1 cellular context compared by ENCODE assay signal in the genomic region with DNA sequence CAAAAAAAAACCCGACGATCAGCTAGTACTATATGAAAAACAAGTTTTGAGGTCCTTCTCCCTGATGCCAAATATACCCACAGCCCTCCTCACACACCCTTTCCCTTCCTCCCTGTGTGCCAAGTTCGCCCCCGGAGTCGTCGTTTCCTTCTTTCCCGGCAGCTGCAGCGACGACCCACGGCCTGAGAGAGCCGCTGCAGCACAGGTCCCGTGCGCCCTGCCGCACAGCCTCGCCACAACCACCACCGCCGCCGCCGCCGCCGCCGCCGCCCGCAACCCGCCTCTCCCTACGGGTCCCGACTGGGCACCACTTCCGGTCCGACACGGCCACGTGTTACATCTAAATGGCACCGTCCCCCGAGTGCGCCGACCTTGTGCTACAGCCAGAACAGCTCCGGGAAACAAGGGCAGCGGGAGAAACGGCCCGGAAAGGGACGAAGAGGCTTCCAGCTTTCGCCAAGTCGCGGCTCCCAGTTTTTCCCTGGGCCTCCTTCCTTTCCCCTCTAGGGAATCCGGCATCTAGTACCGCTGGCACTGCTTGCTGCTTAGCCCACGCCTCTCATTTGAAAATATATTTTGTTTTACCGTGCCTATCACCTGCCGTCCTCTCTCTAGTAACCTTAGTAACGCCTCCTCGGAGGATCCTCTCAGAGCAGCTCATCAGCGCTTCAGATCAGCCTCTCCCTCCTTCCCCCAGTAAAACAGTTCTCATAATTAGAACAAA.
A peak's percentile ranks its signal among the peaks of the same experiment; 100 is the strongest.
TF ChIP-seq lines count a peak whose summit lies in the region.

A gene with protein sequence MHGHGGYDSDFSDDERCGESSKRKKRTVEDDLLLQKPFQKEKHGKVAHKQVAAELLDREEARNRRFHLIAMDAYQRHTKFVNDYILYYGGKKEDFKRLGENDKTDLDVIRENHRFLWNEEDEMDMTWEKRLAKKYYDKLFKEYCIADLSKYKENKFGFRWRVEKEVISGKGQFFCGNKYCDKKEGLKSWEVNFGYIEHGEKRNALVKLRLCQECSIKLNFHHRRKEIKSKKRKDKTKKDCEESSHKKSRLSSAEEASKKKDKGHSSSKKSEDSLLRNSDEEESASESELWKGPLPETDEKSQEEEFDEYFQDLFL (minus strand): TSS at position 315 of the 724 bp plus-strand sequence. CDS start 2,486 bp downstream, outside the sequence.

TF ChIP-seq in K562, 482 proteins besides CTCF, POLR2A, EP300 and RAD21 (continued from another document and continues in another):
- TF ChIP-seq, protein P1, sequence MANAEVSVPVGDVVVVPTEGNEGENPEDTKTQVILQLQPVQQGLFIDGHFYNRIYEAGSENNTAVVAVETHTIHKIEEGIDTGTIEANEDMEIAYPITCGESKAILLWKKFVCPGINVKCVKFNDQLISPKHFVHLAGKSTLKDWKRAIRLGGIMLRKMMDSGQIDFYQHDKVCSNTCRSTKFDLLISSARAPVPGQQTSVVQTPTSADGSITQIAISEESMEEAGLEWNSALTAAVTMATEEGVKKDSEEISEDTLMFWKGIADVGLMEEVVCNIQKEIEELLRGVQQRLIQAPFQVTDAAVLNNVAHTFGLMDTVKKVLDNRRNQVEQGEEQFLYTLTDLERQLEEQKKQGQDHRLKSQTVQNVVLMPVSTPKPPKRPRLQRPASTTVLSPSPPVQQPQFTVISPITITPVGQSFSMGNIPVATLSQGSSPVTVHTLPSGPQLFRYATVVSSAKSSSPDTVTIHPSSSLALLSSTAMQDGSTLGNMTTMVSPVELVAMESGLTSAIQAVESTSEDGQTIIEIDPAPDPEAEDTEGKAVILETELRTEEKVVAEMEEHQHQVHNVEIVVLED (CRISPR knock-in tag; IDR thresholded peaks at IDR 0.05), result peak; percentile 56; the same call in 1 of the 2 replicates
- TF ChIP-seq ZNF23 (CRISPR knock-in tag; IDR thresholded peaks at IDR 0.05), result no peak
- peak; percentile 94 for TF ChIP-seq PHF20 (IDR thresholded peaks at IDR 0.05; ENCODE audit: partially characterized antibody)
- peak; percentile 75 for TF ChIP-seq SUPT5H (IDR thresholded peaks at IDR 0.05)
- TF ChIP-seq GABPA (tag; conservative IDR thresholded peaks at IDR 0.05; ENCODE audit: low read depth), result peak; percentile 98
- TF ChIP-seq, protein P2, sequence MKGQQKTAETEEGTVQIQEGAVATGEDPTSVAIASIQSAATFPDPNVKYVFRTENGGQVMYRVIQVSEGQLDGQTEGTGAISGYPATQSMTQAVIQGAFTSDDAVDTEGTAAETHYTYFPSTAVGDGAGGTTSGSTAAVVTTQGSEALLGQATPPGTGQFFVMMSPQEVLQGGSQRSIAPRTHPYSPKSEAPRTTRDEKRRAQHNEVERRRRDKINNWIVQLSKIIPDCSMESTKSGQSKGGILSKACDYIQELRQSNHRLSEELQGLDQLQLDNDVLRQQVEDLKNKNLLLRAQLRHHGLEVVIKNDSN (CRISPR knock-in tag; IDR thresholded peaks at IDR 0.05), result peak; percentile 74
- no peak for TF ChIP-seq ZNF75A (CRISPR knock-in tag; IDR thresholded peaks at IDR 0.05)
- TF ChIP-seq TEAD2 (tag; IDR thresholded peaks at IDR 0.05), result no peak
- no peak for TF ChIP-seq HDAC6 (IDR thresholded peaks at IDR 0.05; ENCODE audit: low read depth, low read length)
- TF ChIP-seq, protein P3, sequence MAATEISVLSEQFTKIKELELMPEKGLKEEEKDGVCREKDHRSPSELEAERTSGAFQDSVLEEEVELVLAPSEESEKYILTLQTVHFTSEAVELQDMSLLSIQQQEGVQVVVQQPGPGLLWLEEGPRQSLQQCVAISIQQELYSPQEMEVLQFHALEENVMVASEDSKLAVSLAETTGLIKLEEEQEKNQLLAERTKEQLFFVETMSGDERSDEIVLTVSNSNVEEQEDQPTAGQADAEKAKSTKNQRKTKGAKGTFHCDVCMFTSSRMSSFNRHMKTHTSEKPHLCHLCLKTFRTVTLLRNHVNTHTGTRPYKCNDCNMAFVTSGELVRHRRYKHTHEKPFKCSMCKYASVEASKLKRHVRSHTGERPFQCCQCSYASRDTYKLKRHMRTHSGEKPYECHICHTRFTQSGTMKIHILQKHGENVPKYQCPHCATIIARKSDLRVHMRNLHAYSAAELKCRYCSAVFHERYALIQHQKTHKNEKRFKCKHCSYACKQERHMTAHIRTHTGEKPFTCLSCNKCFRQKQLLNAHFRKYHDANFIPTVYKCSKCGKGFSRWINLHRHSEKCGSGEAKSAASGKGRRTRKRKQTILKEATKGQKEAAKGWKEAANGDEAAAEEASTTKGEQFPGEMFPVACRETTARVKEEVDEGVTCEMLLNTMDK (IDR thresholded peaks at IDR 0.05; ENCODE audit: borderline replicate concordance, insufficient read depth, low read depth, low read length, poor library complexity, severe bottlenecking), result no peak
- TF ChIP-seq SPI1 (IDR thresholded peaks at IDR 0.05; ENCODE audit: borderline replicate concordance, low read depth, low read length), result no peak
- TF ChIP-seq, protein P4, sequence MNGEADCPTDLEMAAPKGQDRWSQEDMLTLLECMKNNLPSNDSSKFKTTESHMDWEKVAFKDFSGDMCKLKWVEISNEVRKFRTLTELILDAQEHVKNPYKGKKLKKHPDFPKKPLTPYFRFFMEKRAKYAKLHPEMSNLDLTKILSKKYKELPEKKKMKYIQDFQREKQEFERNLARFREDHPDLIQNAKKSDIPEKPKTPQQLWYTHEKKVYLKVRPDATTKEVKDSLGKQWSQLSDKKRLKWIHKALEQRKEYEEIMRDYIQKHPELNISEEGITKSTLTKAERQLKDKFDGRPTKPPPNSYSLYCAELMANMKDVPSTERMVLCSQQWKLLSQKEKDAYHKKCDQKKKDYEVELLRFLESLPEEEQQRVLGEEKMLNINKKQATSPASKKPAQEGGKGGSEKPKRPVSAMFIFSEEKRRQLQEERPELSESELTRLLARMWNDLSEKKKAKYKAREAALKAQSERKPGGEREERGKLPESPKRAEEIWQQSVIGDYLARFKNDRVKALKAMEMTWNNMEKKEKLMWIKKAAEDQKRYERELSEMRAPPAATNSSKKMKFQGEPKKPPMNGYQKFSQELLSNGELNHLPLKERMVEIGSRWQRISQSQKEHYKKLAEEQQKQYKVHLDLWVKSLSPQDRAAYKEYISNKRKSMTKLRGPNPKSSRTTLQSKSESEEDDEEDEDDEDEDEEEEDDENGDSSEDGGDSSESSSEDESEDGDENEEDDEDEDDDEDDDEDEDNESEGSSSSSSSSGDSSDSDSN (IDR thresholded peaks at IDR 0.05; ENCODE audit: borderline replicate concordance in 1 of 2, low read depth in 2 of 2, low read length in 2 of 2), result no peak
- TF ChIP-seq NRF1 (conservative IDR thresholded peaks at IDR 0.05 in 1 of 2, IDR thresholded peaks at IDR 0.05 in 1 of 2), result peak in 1 of 2 experiments; percentile 48; a peak in 2 of 4 replicates
- TF ChIP-seq, protein P5, sequence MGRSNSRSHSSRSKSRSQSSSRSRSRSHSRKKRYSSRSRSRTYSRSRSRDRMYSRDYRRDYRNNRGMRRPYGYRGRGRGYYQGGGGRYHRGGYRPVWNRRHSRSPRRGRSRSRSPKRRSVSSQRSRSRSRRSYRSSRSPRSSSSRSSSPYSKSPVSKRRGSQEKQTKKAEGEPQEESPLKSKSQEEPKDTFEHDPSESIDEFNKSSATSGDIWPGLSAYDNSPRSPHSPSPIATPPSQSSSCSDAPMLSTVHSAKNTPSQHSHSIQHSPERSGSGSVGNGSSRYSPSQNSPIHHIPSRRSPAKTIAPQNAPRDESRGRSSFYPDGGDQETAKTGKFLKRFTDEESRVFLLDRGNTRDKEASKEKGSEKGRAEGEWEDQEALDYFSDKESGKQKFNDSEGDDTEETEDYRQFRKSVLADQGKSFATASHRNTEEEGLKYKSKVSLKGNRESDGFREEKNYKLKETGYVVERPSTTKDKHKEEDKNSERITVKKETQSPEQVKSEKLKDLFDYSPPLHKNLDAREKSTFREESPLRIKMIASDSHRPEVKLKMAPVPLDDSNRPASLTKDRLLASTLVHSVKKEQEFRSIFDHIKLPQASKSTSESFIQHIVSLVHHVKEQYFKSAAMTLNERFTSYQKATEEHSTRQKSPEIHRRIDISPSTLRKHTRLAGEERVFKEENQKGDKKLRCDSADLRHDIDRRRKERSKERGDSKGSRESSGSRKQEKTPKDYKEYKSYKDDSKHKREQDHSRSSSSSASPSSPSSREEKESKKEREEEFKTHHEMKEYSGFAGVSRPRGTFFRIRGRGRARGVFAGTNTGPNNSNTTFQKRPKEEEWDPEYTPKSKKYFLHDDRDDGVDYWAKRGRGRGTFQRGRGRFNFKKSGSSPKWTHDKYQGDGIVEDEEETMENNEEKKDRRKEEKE (IDR thresholded peaks at IDR 0.05; ENCODE audit: borderline replicate concordance in 1 of 2, control insufficient read depth in 1 of 2, low read depth in 2 of 2, low read length in 1 of 2), result peak in 1 of 2 experiments; percentile 86; a peak in 2 of 4 replicates
- no peak for TF ChIP-seq PRMT5 (CRISPR knock-in tag; IDR thresholded peaks at IDR 0.05)
- peak; percentile 81 for TF ChIP-seq C11orf30 (IDR thresholded peaks at IDR 0.05; ENCODE audit: low read depth)
- TF ChIP-seq BHLHE40 (IDR thresholded peaks at IDR 0.05; ENCODE audit: low read length), result peak; percentile 80
- TF ChIP-seq KLF10 (CRISPR knock-in tag; IDR thresholded peaks at IDR 0.05), result no peak
- TF ChIP-seq COPS2 (conservative IDR thresholded peaks at IDR 0.05), result no peak
- TF ChIP-seq NR2C1 (IDR thresholded peaks at IDR 0.05), result peak; percentile 87
- TF ChIP-seq NR2C1 (tag; IDR thresholded peaks at IDR 0.05), result peak; percentile 94
- TF ChIP-seq NELFE (IDR thresholded peaks at IDR 0.05; ENCODE audit: insufficient read depth, insufficient read length), result no peak
- peak; percentile 63 for TF ChIP-seq NFIC (IDR thresholded peaks at IDR 0.05)
- TF ChIP-seq SMC3 (conservative IDR thresholded peaks at IDR 0.05; ENCODE audit: insufficient read depth, low read depth, low read length), result peak; percentile 29; the same call in 1 of the 2 replicates
- no peak for TF ChIP-seq ZNF274 (IDR thresholded peaks at IDR 0.05; ENCODE audit: borderline replicate concordance, low read depth, low read length)
- no peak for TF ChIP-seq PCBP1 (IDR thresholded peaks at IDR 0.05; ENCODE audit: low read depth, low read length, poor library complexity, severe bottlenecking)
- TF ChIP-seq YY1 (IDR thresholded peaks at IDR 0.05; ENCODE audit: borderline replicate concordance in 1 of 3, control insufficient read depth in 1 of 3, extremely low read depth in 1 of 3, insufficient read depth in 3 of 3, insufficient read length in 1 of 3, insufficient replicate concordance in 2 of 3, low read depth in 1 of 3, low read length in 2 of 3), result peak in 2 of 3 experiments; percentile 52 to 72
- TF ChIP-seq SMAD3 (CRISPR knock-in tag; conservative IDR thresholded peaks at IDR 0.05), result 0 out of 2 replicates have a peak, but pooled peaks have one; percentile 32
- peak; percentile 91 for TF ChIP-seq NEUROD1 (IDR thresholded peaks at IDR 0.05; ENCODE audit: borderline replicate concordance, low read depth, low read length, partially characterized antibody)
- peak; percentile 50 to 88; a peak in 3 of 4 replicates for TF ChIP-seq RCOR1 (IDR thresholded peaks at IDR 0.05; ENCODE audit: borderline replicate concordance in 1 of 2, low read depth in 2 of 2, low read length in 2 of 2)
- TF ChIP-seq BMI1 (IDR thresholded peaks at IDR 0.05; ENCODE audit: low read length), result peak; percentile 57; the same call in 1 of the 2 replicates
- TF ChIP-seq HCFC1 (IDR thresholded peaks at IDR 0.05; ENCODE audit: low read depth, low read length), result peak; percentile 83
- no peak for TF ChIP-seq ZKSCAN8 (CRISPR knock-in tag; IDR thresholded peaks at IDR 0.05)
- no peak for TF ChIP-seq HDAC3 (IDR thresholded peaks at IDR 0.05; ENCODE audit: borderline replicate concordance, partially characterized antibody)
- peak; percentile 69 for TF ChIP-seq RBM22 (IDR thresholded peaks at IDR 0.05; ENCODE audit: low read depth, low read length, poor library complexity, severe bottlenecking)
- TF ChIP-seq EZH2 (IDR thresholded peaks at IDR 0.05; ENCODE audit: borderline replicate concordance, low read depth, low read length), result no peak
- TF ChIP-seq E2F3 (CRISPR knock-in tag; IDR thresholded peaks at IDR 0.05), result no peak
- peak; percentile 59 for TF ChIP-seq ATF7 (IDR thresholded peaks at IDR 0.05)
- no peak for TF ChIP-seq NFIX (CRISPR knock-in tag; IDR thresholded peaks at IDR 0.05; ENCODE audit: low read depth)
- peak; percentile 48; the same call in 1 of the 2 replicates for TF ChIP-seq ARID2 (IDR thresholded peaks at IDR 0.05)
- no peak for TF ChIP-seq ZNF584 (CRISPR knock-in tag; IDR thresholded peaks at IDR 0.05; ENCODE audit: low read depth)
- TF ChIP-seq GATAD2A (IDR thresholded peaks at IDR 0.05), result peak; percentile 42; the same call in 1 of the 2 replicates
- TF ChIP-seq ARNT (IDR thresholded peaks at IDR 0.05), result no peak; a peak in 1 of 4 replicates
- peak in 1 of 2 experiments; percentile 99; a peak in 2 of 4 replicates for TF ChIP-seq TRIM24 (IDR thresholded peaks at IDR 0.05)
- no peak for TF ChIP-seq MTA1 (IDR thresholded peaks at IDR 0.05; ENCODE audit: borderline replicate concordance)
- TF ChIP-seq, protein P6, sequence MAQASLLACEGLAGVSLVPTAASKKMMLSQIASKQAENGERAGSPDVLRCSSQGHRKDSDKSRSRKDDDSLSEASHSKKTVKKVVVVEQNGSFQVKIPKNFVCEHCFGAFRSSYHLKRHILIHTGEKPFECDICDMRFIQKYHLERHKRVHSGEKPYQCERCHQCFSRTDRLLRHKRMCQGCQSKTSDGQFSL (CRISPR knock-in tag; IDR thresholded peaks at IDR 0.05), result no peak
- TF ChIP-seq, protein P6 (tag; IDR thresholded peaks at IDR 0.05), result no peak
- TF ChIP-seq RHOXF2B (CRISPR knock-in tag; conservative IDR thresholded peaks at IDR 0.05), result no peak
- TF ChIP-seq POLR2G (IDR thresholded peaks at IDR 0.05; ENCODE audit: low read depth, low read length), result peak; percentile 82
- TF ChIP-seq, protein P7, sequence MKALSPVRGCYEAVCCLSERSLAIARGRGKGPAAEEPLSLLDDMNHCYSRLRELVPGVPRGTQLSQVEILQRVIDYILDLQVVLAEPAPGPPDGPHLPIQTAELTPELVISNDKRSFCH (CRISPR knock-in tag; IDR thresholded peaks at IDR 0.05), result no peak
- TF ChIP-seq, protein P7 (tag; IDR thresholded peaks at IDR 0.05), result 0 out of 2 replicates have a peak, but pooled peaks have one; percentile 32
- peak; percentile 62 for TF ChIP-seq ETV1 (tag; conservative IDR thresholded peaks at IDR 0.05; ENCODE audit: low read depth)
- no peak; the same call in 1 of the 2 replicates for TF ChIP-seq CC2D1A (IDR thresholded peaks at IDR 0.05)
- TF ChIP-seq NCOA6 (IDR thresholded peaks at IDR 0.05), result no peak
- TF ChIP-seq HNRNPLL (IDR thresholded peaks at IDR 0.05; ENCODE audit: low read depth, low read length, poor library complexity, severe bottlenecking), result peak; percentile 29
- TF ChIP-seq ZC3H8 (IDR thresholded peaks at IDR 0.05), result no peak
- TF ChIP-seq ZNF79 (CRISPR knock-in tag; IDR thresholded peaks at IDR 0.05; ENCODE audit: low read depth), result no peak
- peak; percentile 39; the same call in 1 of the 2 replicates for TF ChIP-seq SMARCA4 (IDR thresholded peaks at IDR 0.05)
- peak; percentile 89 for TF ChIP-seq NR2C2 (CRISPR knock-in tag; IDR thresholded peaks at IDR 0.05)
- TF ChIP-seq NR2C2 (tag; IDR thresholded peaks at IDR 0.05), result peak; percentile 96
- no peak for TF ChIP-seq POLR2AphosphoS2 (IDR thresholded peaks at IDR 0.05; ENCODE audit: low read length)
- 0 out of 2 replicates have a peak, but pooled peaks have one; percentile 32 for TF ChIP-seq NFRKB (IDR thresholded peaks at IDR 0.05; ENCODE audit: low read depth)
